Comparison of ENCODE assay signal across 8 cellular contexts in the genomic region with DNA sequence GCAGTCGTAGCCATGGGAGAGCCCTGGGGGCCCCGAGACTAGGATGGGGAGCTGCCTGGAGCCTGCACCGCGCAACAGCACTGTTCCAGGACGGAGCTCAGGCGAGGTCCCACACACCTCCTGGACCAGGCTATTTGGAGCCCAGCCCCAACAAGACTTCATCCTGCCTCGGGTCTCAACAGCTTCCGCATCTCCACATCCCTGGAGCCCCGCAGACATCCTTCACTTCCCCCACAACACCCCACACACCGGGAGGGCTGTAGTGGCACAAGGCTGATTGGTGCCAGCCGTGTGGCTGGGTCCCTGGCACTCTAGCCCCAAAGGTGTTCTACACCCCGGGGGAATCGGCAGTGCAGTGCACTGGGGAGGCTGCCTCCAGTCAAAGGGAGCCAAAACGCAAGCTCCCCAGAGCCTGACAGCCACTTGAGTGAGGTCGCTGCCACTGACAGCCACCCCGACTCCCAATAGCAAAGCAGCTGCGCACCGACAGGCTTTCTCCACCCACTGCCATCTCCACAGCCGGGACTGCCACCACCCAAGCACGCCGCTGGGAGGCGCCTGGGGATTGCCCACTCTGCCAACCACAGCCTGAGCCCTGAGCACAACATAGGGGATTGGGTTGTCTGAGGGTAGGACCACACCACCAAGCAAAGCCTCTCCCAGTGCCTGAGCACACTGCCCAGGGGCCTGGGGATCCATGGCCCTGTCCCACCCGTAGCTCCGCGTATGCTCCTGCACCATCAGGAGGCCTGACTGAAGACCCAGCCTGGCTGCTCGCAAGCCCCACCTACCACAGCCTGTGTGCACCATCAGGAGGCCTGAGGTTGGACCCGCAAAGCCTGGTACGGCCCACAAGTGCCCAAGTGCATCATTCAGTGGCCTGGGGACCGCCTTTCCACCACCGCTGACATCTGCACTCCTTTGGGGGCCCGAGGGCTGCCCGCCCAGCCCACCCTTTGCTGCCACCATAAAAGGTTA. TPM values are rescaled to one million over a fixed set of nuclear protein-coding genes. Genes with fewer than 3 reads are reported as not detected.
DNase-seq lines count a peak whose midpoint lies in the region; ATAC-seq and TF ChIP-seq lines count a peak whose summit lies in the region.

No MANE protein-coding gene starts in this region.

- POLR2A ChIA-PET in PC-9 (lab: Charles Lee; ENCODE audit: unreplicated experiment) = interaction anchor here (0.5 kb wide), 1 partner anchor 326 kb away, joined by 4 read pairs; no protein-coding TSS in a partner anchor

- intact Hi-C loops in PC-9 (cut with micrococcal nuclease; ENCODE audit: unreplicated experiment) = loop anchor here (1.0 to 5.0 kb wide), 4 partner anchors 63 to 326 kb away; a partner anchor contains a TSS

- H3K4me1 Mint-ChIP-seq in activated T-cell treated with anti-CD3 and anti-CD28 coated beads, Interleukin-2, amount 50 U/mL, for 72 hours (ENCODE audit: low read depth) = peaks cover 17% of the 10 kb centered on the region

- H3K36me3 ChIP-seq in PC-9 (ENCODE audit: low read depth) (no peaks in the 10 kb centered on the region), neutrophil (no peaks in the 10 kb centered on the region)

- CTCF ChIA-PET in PC-9 (lab: Charles Lee) = interaction anchor here (0.6 to 2.0 kb wide), 8 partner anchors 8 to 325 kb away, joined by 3 to 7 read pairs (median 4); no protein-coding TSS in a partner anchor

- H4K20me1 ChIP-seq in PC-9 (ENCODE audit: insufficient read depth) = no peaks in the 10 kb centered on the region

- no peaks in the 10 kb centered on the region for H3K79me2 ChIP-seq in PC-9 (ENCODE audit: low read depth)

- peak overlapping the region; percentile 69 for H3K4me2 ChIP-seq in PC-9

- H3K9me2 ChIP-seq in PC-9 (ENCODE audit: insufficient read depth) = 0 out of 2 replicates have a peak, but pooled peaks cover 7% of the 10 kb centered on the region

- no peak overlapping the region for H3K27ac ChIP-seq in PC-9
- peak overlapping the region; percentile 59 for H3K27ac ChIP-seq in neutrophil
- no peak overlapping the region for H3K27ac ChIP-seq in substantia nigra (ENCODE audit: low read depth, low read length, poor library complexity, severe bottlenecking)

- peak overlapping the region; percentile 85 to 97 for H3K4me3 Mint-ChIP-seq in activated T-cell treated with anti-CD3 and anti-CD28 coated beads, Interleukin-2, amount 50 U/mL, for 72 hours

- H3K9me3 ChIP-seq in PC-9 (ENCODE audit: insufficient read depth, low read depth) (no peaks in the 10 kb centered on the region), neutrophil (no peaks in the 10 kb centered on the region)

- DNase-seq in Ammon's horn (ENCODE audit: low spot score) (peak; percentile 54), GM19238 (ENCODE audit: insufficient read length, low spot score) (peak; percentile 85), PC-9 (peak; percentile 35 to 83), fibroblast of the conjunctiva (ENCODE audit: low read depth) (peak; percentile 12), substantia nigra (lab: John Stamatoyannopoulos, UW) (peak in 42 of 49 donors; percentile 7 to 73 (median 36))
- peak; percentile 91 to 94 for DNase-seq in activated T-cell treated with anti-CD3 and anti-CD28 coated beads, Interleukin-2, amount 50 U/mL, for 72 hours

- peak overlapping the region; percentile 70; the same call in 1 of the 2 replicates for H2AFZ ChIP-seq in PC-9

- H3K27me3 ChIP-seq in PC-9 (ENCODE audit: insufficient read depth, low read depth) = no peaks in the 10 kb centered on the region
- H3K27me3 ChIP-seq in neutrophil = no peaks in the 10 kb centered on the region

- no peak overlapping the region for H3K27ac Mint-ChIP-seq in activated T-cell treated with anti-CD3 and anti-CD28 coated beads, Interleukin-2, amount 50 U/mL, for 72 hours

- no peaks in the 10 kb centered on the region for H3K36me3 Mint-ChIP-seq in activated T-cell treated with anti-CD3 and anti-CD28 coated beads, Interleukin-2, amount 50 U/mL, for 72 hours (ENCODE audit: insufficient read depth in 2 of 2)

- H3K4me3 ChIP-seq in PC-9 (0 out of 2 replicates have a peak overlapping the region, but pooled peaks have one; percentile 33), neutrophil (ENCODE audit: low read depth in 1 of 2, low read length in 1 of 2) (peak overlapping the region; percentile 52 to 60)

- no TSS peak for BruUV-seq in PC-9 (replicated peaks; lab: Mats Ljungman, UMichigan)

- peak; percentile 98 for ATAC-seq in HG03354 (IDR thresholded peaks at IDR 0.05; ENCODE audit: poor library complexity, severe bottlenecking, unreplicated experiment)
- peak; percentile 95 to 98 for ATAC-seq in activated T-cell treated with anti-CD3 and anti-CD28 coated beads, Interleukin-2, amount 50 U/mL, for 72 hours (replicated peaks in 1 of 2)

- H3K9me3 Mint-ChIP-seq in activated T-cell treated with anti-CD3 and anti-CD28 coated beads, Interleukin-2, amount 50 U/mL, for 72 hours = no peaks in the 10 kb centered on the region

- H3F3A ChIP-seq in PC-9 (ENCODE audit: insufficient read depth, low read depth) = no peaks in the 10 kb centered on the region

- TF ChIP-seq CTCF in PC-9 (conservative IDR thresholded peaks at IDR 0.05) = peak; percentile 83
- TF ChIP-seq CTCF in neutrophil (IDR thresholded peaks at IDR 0.05) = peak; percentile 96

- peaks cover 23% of the 10 kb centered on the region for H3K27me3 Mint-ChIP-seq in activated T-cell treated with anti-CD3 and anti-CD28 coated beads, Interleukin-2, amount 50 U/mL, for 72 hours (ENCODE audit: low read depth)

- H3K4me1 ChIP-seq in PC-9 (replicated peaks; ENCODE audit: insufficient read depth) (no peaks in the 10 kb centered on the region), neutrophil (ENCODE audit: control insufficient read depth in 1 of 2, insufficient read depth in 1 of 2, low read depth in 1 of 2, low read length in 1 of 2) (peaks cover 28 to 34% of the 10 kb centered on the region in 2 experiments)

RNA-seq across cellular contexts. Expression of a gene that starts 13.2 kb away (rescaled TPM):
- total RNA-seq in PC-9 (2021) = not detected in 2 replicates
- under 1 TPM; 0.29 to 0.72 TPM for total RNA-seq in activated T-cell treated with anti-CD3 and anti-CD28 coated beads, Interleukin-2, amount 50 U/mL, for 72 hours

RNA-seq across cellular contexts. Expression of a gene that starts 53.4 kb away (rescaled TPM):
- total RNA-seq in PC-9 (2021) = not detected in 2 replicates
- total RNA-seq in activated T-cell treated with anti-CD3 and anti-CD28 coated beads, Interleukin-2, amount 50 U/mL, for 72 hours = 100 to 1,000 TPM; 126 to 158 TPM

RNA-seq across cellular contexts. Expression of a gene that starts 55.0 kb away (rescaled TPM):
- 3.4 and 3.9 TPM in 2 replicates for total RNA-seq in PC-9 (2021)
- total RNA-seq in activated T-cell treated with anti-CD3 and anti-CD28 coated beads, Interleukin-2, amount 50 U/mL, for 72 hours = 10 to 100 TPM; 28.0 to 29.5 TPM

Comparison
In these comparisons a context has a peak if more than half of its experiments do, and no peak if none do; other contexts are left out.
1. DNase-seq: peak in every context shown above with its lines; median percentile 92 in activated T-cell treated with anti-CD3 and anti-CD28 coated beads, Interleukin-2, amount 50 U/mL, for 72 hours; 85 in GM19238; 59 in PC-9; 54 in Ammon's horn; 36 in substantia nigra; 12 in fibroblast of the conjunctiva.
2. RNA of a gene that starts 53.4 kb away (total RNA-seq): 126 to 158 TPM in activated T-cell treated with anti-CD3 and anti-CD28 coated beads, Interleukin-2, amount 50 U/mL, for 72 hours; not detected in PC-9; every median in the first group is over 100 times any median in the second.